28 cellular contexts compared by ENCODE assay signal in the genomic region with DNA sequence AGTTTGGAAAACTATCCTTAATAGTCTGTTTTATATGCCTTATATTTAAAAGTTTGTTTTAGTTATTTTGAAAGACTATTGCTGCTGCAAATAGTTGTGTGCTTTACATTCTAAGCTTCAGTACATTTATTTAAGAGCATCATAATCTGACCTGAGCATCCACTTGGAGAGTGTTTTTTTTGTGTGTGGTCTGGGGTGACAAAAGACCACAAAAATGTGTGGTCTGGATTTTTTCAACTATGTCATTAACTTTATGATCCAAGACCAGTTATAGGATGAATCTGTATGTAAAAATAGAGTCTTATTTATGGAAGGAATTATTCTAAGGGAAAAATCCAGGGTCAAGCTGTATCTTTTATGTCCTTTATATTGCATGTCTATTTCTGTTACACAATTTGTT.
A peak's percentile ranks its signal among the peaks of the same experiment; 100 is the strongest.
DNase-seq lines count a peak whose midpoint lies in the region; ATAC-seq and TF ChIP-seq lines count a peak whose summit lies in the region.
"Had no signal": no experiment of that assay in that cellular context is flagged by ENCODE, and none has a peak within 500 bp of the region (broad histone marks: within the 10 kb centered on the region; RNA-seq: fewer than 3 reads in every experiment).

No MANE protein-coding gene starts in this region.

- H3K9me2 ChIP-seq in SK-N-SH = no peaks in the 10 kb centered on the region

- H3K4me1 ChIP-seq in SK-N-SH (ENCODE audit: control insufficient read depth in 1 of 2, insufficient read depth in 2 of 2, low read depth in 1 of 2, low read length in 1 of 2) = 0 out of 4 replicates have a peak, but pooled peaks cover 0 to 11% of the 10 kb centered on the region in 2 experiments
- no peaks in the 10 kb centered on the region for H3K4me1 ChIP-seq in fibroblast of lung (ENCODE audit: control insufficient read depth, extremely low read depth, insufficient read depth, low read length)
- peaks cover 17% of the 10 kb centered on the region for H3K4me1 ChIP-seq in osteoblast (ENCODE audit: insufficient read depth, low read length)
- H3K4me1 ChIP-seq: adrenal gland, heart left ventricle, neural progenitor cell, spleen had no signal

- H3K27ac Mint-ChIP-seq in activated naive CD8-positive, alpha-beta T cell treated with anti-CD3 and anti-CD28 coated beads, Interleukin-2, amount 50 U/mL, for 24 hours = no peak overlapping the region
- no peak overlapping the region for H3K27ac Mint-ChIP-seq in T-helper 2 cell treated with Interferon-gamma antibody and Interleukin-4, amounts not matched to agents 5 μg/mL and 100 μg/mL, for 36 hours
- no peak overlapping the region for H3K27ac Mint-ChIP-seq in MCF 10A (ENCODE audit: low read depth, unreplicated experiment)
- H3K27ac Mint-ChIP-seq: neural progenitor cell; stimulated activated naive CD8-positive, alpha-beta T cell treated with anti-CD3 and anti-CD28 coated beads, Interleukin-15, Interleukin-2, amounts not matched to agents 100 ng/mL and 50 ng/mL, for 24 hours; T-cell had no signal

- H3K36me3 Mint-ChIP-seq in activated naive CD8-positive, alpha-beta T cell treated with anti-CD3 and anti-CD28 coated beads, Interleukin-2, amount 50 U/mL, for 24 hours (ENCODE audit: low read depth) = peaks cover 3% of the 10 kb centered on the region
- H3K36me3 Mint-ChIP-seq in T-helper 2 cell treated with Interferon-gamma antibody and Interleukin-4, amounts not matched to agents 5 μg/mL and 100 μg/mL, for 36 hours (ENCODE audit: low read depth) = peaks cover 21% of the 10 kb centered on the region
- peaks cover 32% of the 10 kb centered on the region for H3K36me3 Mint-ChIP-seq in MCF 10A (ENCODE audit: insufficient read depth, unreplicated experiment)

- no peak for TF ChIP-seq EP300 in SK-N-SH (IDR thresholded peaks at IDR 0.05; ENCODE audit: borderline replicate concordance in 1 of 2, low read depth in 1 of 2, low read length in 1 of 2)

- H3F3A ChIP-seq in SK-N-SH (replicated peaks; ENCODE audit: insufficient read depth) = peaks cover 7% of the 10 kb centered on the region

- H3K9me3 Mint-ChIP-seq in activated naive CD8-positive, alpha-beta T cell treated with anti-CD3 and anti-CD28 coated beads, Interleukin-2, amount 50 U/mL, for 24 hours = no peaks in the 10 kb centered on the region
- H3K9me3 Mint-ChIP-seq in T-helper 2 cell treated with Interferon-gamma antibody and Interleukin-4, amounts not matched to agents 5 μg/mL and 100 μg/mL, for 36 hours = no peaks in the 10 kb centered on the region
- H3K9me3 Mint-ChIP-seq in MCF 10A (ENCODE audit: unreplicated experiment) = no peaks in the 10 kb centered on the region
- H3K9me3 Mint-ChIP-seq: CD8-positive, alpha-beta memory T cell; neural progenitor cell; stimulated activated naive CD8-positive, alpha-beta T cell treated with anti-CD3 and anti-CD28 coated beads, Interleukin-15, Interleukin-2, amounts not matched to agents 100 ng/mL and 50 ng/mL, for 24 hours; T-cell had no signal

- H4K20me1 ChIP-seq in SK-N-SH (ENCODE audit: insufficient read depth) (no peaks in the 10 kb centered on the region), fibroblast of lung (ENCODE audit: control insufficient read depth, extremely low read depth, insufficient read depth, low read length) (no peaks in the 10 kb centered on the region), osteoblast (ENCODE audit: insufficient read depth, low read length) (no peaks in the 10 kb centered on the region)

- no peaks in the 10 kb centered on the region for H3K9me3 ChIP-seq in SK-N-SH
- H3K9me3 ChIP-seq in fibroblast of lung (ENCODE audit: control insufficient read depth, insufficient read depth, low read depth, low read length) = no peaks in the 10 kb centered on the region
- H3K9me3 ChIP-seq in osteoblast (ENCODE audit: low read depth, low read length) = no peaks in the 10 kb centered on the region
- H3K9me3 ChIP-seq: adrenal gland, heart left ventricle, spleen, tibial artery had no signal

- H3K4me1 Mint-ChIP-seq in activated naive CD8-positive, alpha-beta T cell treated with anti-CD3 and anti-CD28 coated beads, Interleukin-2, amount 50 U/mL, for 24 hours = no peaks in the 10 kb centered on the region
- H3K4me1 Mint-ChIP-seq in T-helper 2 cell treated with Interferon-gamma antibody and Interleukin-4, amounts not matched to agents 5 μg/mL and 100 μg/mL, for 36 hours (ENCODE audit: low read depth) = no peaks in the 10 kb centered on the region
- no peaks in the 10 kb centered on the region for H3K4me1 Mint-ChIP-seq in MCF 10A (ENCODE audit: insufficient read depth, unreplicated experiment)
- H3K4me1 Mint-ChIP-seq: neural progenitor cell had no signal

- H3K27me3 ChIP-seq in SK-N-SH (ENCODE audit: insufficient read depth) (no peaks in the 10 kb centered on the region), fibroblast of lung (ENCODE audit: control insufficient read depth, insufficient read depth, low read length) (no peaks in the 10 kb centered on the region), osteoblast (ENCODE audit: insufficient read depth, low read length) (no peaks in the 10 kb centered on the region)
- H3K27me3 ChIP-seq: adrenal gland, heart left ventricle, neural progenitor cell, spleen, tibial artery had no signal

- CTCF ChIA-PET in SK-N-SH (lab: Yijun Ruan, JAX) (no interaction called here), MCF 10A (lab: Yijun Ruan, JAX) (no interaction called here)

- TF ChIP-seq CTCF in SK-N-SH (IDR thresholded peaks at IDR 0.05) (no peak), fibroblast of lung (conservative IDR thresholded peaks at IDR 0.05 in 1 of 2, IDR thresholded peaks at IDR 0.05 in 1 of 2; ENCODE audit: low read depth in 1 of 2, low read length in 2 of 2) (no peak), osteoblast (IDR thresholded peaks at IDR 0.05; ENCODE audit: extremely low read depth, low read depth, low read length) (no peak), MCF 10A (IDR thresholded peaks at IDR 0.05; ENCODE audit: unreplicated experiment) (no peak)

- POLR2A ChIA-PET in SK-N-SH (lab: Yijun Ruan, JAX) = no interaction called here
- POLR2A ChIA-PET in MCF 10A (lab: Yijun Ruan, JAX) = interaction anchor here (0.6 to 0.8 kb wide), 2 partner anchors 19 to 84 kb away, joined by 3 read pairs; no protein-coding TSS in a partner anchor

- peak overlapping the region in 1 of 2 experiments; percentile 9; a peak in 1 of 4 replicates for H3K27ac ChIP-seq in SK-N-SH (ENCODE audit: low read depth in 2 of 2, low read length in 1 of 2)
- no peak overlapping the region for H3K27ac ChIP-seq in fibroblast of lung (ENCODE audit: insufficient read depth, low read length)
- peak overlapping the region; percentile 37 for H3K27ac ChIP-seq in osteoblast (ENCODE audit: low read depth, low read length)
- H3K27ac ChIP-seq: adrenal gland, heart left ventricle, neural progenitor cell, spleen, tibial artery had no signal

- H3K79me2 ChIP-seq in SK-N-SH (ENCODE audit: insufficient read depth) = no peaks in the 10 kb centered on the region
- no peaks in the 10 kb centered on the region for H3K79me2 ChIP-seq in fibroblast of lung (ENCODE audit: control insufficient read depth, insufficient read depth, low read length)
- H3K79me2 ChIP-seq in osteoblast (ENCODE audit: insufficient read depth, low read length) = no peaks in the 10 kb centered on the region

- intact Hi-C loops in MCF 10A (cut with micrococcal nuclease) = no loop called here

- TF ChIP-seq RAD21 in SK-N-SH (IDR thresholded peaks at IDR 0.05; ENCODE audit: low read length) = no peak

- no peaks in the 10 kb centered on the region for H3K27me3 Mint-ChIP-seq in activated naive CD8-positive, alpha-beta T cell treated with anti-CD3 and anti-CD28 coated beads, Interleukin-2, amount 50 U/mL, for 24 hours
- no peaks in the 10 kb centered on the region for H3K27me3 Mint-ChIP-seq in T-helper 2 cell treated with Interferon-gamma antibody and Interleukin-4, amounts not matched to agents 5 μg/mL and 100 μg/mL, for 36 hours (ENCODE audit: low read depth)
- H3K27me3 Mint-ChIP-seq in MCF 10A (ENCODE audit: insufficient read depth, unreplicated experiment) = no peaks in the 10 kb centered on the region
- H3K27me3 Mint-ChIP-seq: CD8-positive, alpha-beta memory T cell; stimulated activated naive CD8-positive, alpha-beta T cell treated with anti-CD3 and anti-CD28 coated beads, Interleukin-15, Interleukin-2, amounts not matched to agents 100 ng/mL and 50 ng/mL, for 24 hours; T-cell had no signal

- H3K9ac ChIP-seq in SK-N-SH (no peak overlapping the region), fibroblast of lung (ENCODE audit: insufficient read depth, low read length) (no peak overlapping the region)
- H3K9ac ChIP-seq: neural progenitor cell had no signal

- H3K4me3 Mint-ChIP-seq in activated naive CD8-positive, alpha-beta T cell treated with anti-CD3 and anti-CD28 coated beads, Interleukin-2, amount 50 U/mL, for 24 hours = no peak overlapping the region
- H3K4me3 Mint-ChIP-seq in T-helper 2 cell treated with Interferon-gamma antibody and Interleukin-4, amounts not matched to agents 5 μg/mL and 100 μg/mL, for 36 hours = no peak overlapping the region
- H3K4me3 Mint-ChIP-seq in MCF 10A (ENCODE audit: unreplicated experiment) = no peak overlapping the region
- H3K4me3 Mint-ChIP-seq: CD8-positive, alpha-beta memory T cell; neural progenitor cell; stimulated activated naive CD8-positive, alpha-beta T cell treated with anti-CD3 and anti-CD28 coated beads, Interleukin-15, Interleukin-2, amounts not matched to agents 100 ng/mL and 50 ng/mL, for 24 hours; T-cell had no signal

- H3K4me2 ChIP-seq in SK-N-SH (no peak overlapping the region), fibroblast of lung (ENCODE audit: extremely low read depth, insufficient read depth, low read length) (no peak overlapping the region), osteoblast (ENCODE audit: insufficient read depth, low read length) (no peak overlapping the region)
- H3K4me2 ChIP-seq: neural progenitor cell had no signal

- peaks cover 0 to 3% of the 10 kb centered on the region in 2 experiments for H3K36me3 ChIP-seq in SK-N-SH (replicated peaks in 1 of 2; ENCODE audit: control insufficient read depth in 1 of 2, insufficient read depth in 2 of 2, low read length in 1 of 2)
- H3K36me3 ChIP-seq in fibroblast of lung (ENCODE audit: control insufficient read depth, insufficient read depth, low read length) = no peaks in the 10 kb centered on the region
- H3K36me3 ChIP-seq in osteoblast (ENCODE audit: insufficient read depth, low read length) = peaks cover 3% of the 10 kb centered on the region
- H3K36me3 ChIP-seq: adrenal gland, neural progenitor cell had no signal

- BruUV-seq in MCF 10A (replicated peaks; lab: Mats Ljungman, UMichigan) = no TSS peak

- ATAC-seq in activated naive CD8-positive, alpha-beta T cell treated with anti-CD3 and anti-CD28 coated beads, Interleukin-2, amount 50 U/mL, for 24 hours = no peak
- ATAC-seq: esophagus mucosa, heart left ventricle, Right ventricle myocardium inferior, T-cell had no signal

- H2AFZ ChIP-seq in SK-N-SH (ENCODE audit: low read depth) (no peak overlapping the region), fibroblast of lung (ENCODE audit: low read length) (no peak overlapping the region), osteoblast (ENCODE audit: low read length) (no peak overlapping the region)
- H2AFZ ChIP-seq: neural progenitor cell had no signal

- H3K4me3 ChIP-seq in SK-N-SH (ENCODE audit: low read depth in 2 of 2, low read length in 1 of 2) (no peak overlapping the region), fibroblast of lung (replicated peaks in 1 of 4; ENCODE audit: control extremely low read depth in 1 of 4, insufficient read depth in 1 of 4, low read depth in 3 of 4, low read length in 4 of 4) (no peak overlapping the region), osteoblast (ENCODE audit: insufficient read depth, low read length) (no peak overlapping the region)
- H3K4me3 ChIP-seq: adrenal gland, heart left ventricle, neural progenitor cell, spleen, tibial artery had no signal

- peak; percentile 46 for DNase-seq in ELR (ENCODE audit: low read depth)
- DNase-seq in SK-N-SH = no peak
- DNase-seq in fibroblast of lung (ENCODE audit: low read depth in 2 of 2) = peak; percentile 30 to 64
- no peak for DNase-seq in osteoblast (ENCODE audit: insufficient read length, low spot score, missing footprints)
- no peak for DNase-seq in activated naive CD8-positive, alpha-beta T cell treated with anti-CD3 and anti-CD28 coated beads, Interleukin-2, amount 50 U/mL, for 24 hours
- no peak for DNase-seq in T-helper 2 cell treated with Interferon-gamma antibody and Interleukin-4, amounts not matched to agents 5 μg/mL and 100 μg/mL, for 36 hours (ENCODE audit: low spot score)
- DNase-seq in NK-92 (lab: John Stamatoyannopoulos, UW; ENCODE audit: unreplicated experiment) = no peak
- DNase-seq in MCF 10A (ENCODE audit: unreplicated experiment) = no peak
- DNase-seq: activated CD4-positive, alpha-beta T cell treated with anti-CD3 and anti-CD28 coated beads, Interleukin-2, amount 50 U/mL, for 4 hours; activated CD8-positive, alpha-beta memory T cell treated with anti-CD3 and anti-CD28 coated beads, Interleukin-2, amount 50 U/mL, for 48 hours; activated gamma-delta T cell; adrenal gland; CD8-positive, alpha-beta memory T cell; cerebellar nuclear complex; DMS53; effector CD4-positive, alpha-beta T cell; heart left ventricle; Kasumi-1; NCI-H1092 treated with DMSO at 0.1 percent for 48 hours; NCI-H510A treated with DMSO at 0.1 percent for 48 hours; spleen; stimulated activated CD4-positive, alpha-beta T cell treated with anti-CD3 and anti-CD28 coated beads, Interleukin-4, amount 100 ng/mL, for 24 hours; T-cell; tibial artery had no signal

Comparison
In these comparisons a context has a peak if more than half of its experiments do, and no peak if none do; other contexts are left out.
1. DNase-seq: peak in ELR (single experiment) and fibroblast of lung (2 of 2); none in SK-N-SH (single experiment), osteoblast (single experiment), activated naive CD8-positive, alpha-beta T cell treated with anti-CD3 and anti-CD28 coated beads, Interleukin-2, amount 50 U/mL, for 24 hours (single experiment), T-helper 2 cell treated with Interferon-gamma antibody and Interleukin-4, amounts not matched to agents 5 μg/mL and 100 μg/mL, for 36 hours (single experiment), NK-92 (single experiment) and MCF 10A (single experiment).